ENCODE assay signal across 15 cellular contexts in the genomic region with DNA sequence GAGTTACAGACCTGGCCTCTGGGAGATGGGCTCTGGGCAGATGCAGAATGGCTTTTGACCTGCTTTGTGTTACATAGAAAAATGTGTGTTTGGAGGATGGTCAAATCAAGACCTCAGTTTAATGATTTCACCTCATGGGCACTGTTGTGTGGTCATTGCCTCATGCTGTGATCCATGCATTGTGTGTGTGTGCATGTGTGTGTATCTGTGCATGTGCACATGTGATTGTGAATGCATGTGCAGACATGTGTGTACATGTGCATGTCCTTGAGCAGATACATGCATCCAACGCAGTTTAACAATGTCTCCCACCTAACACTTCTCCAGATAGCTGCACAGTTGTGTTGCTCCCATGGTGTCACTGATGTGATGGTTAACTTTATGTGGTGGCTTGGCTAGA. TPM values are rescaled to one million over a fixed set of nuclear protein-coding genes. Genes with fewer than 3 reads are reported as not detected.
DNase-seq lines count a peak whose midpoint lies in the region; TF ChIP-seq lines count a peak whose summit lies in the region.
"Had no signal": no experiment of that assay in that cellular context is flagged by ENCODE, and none has a peak within 500 bp of the region (broad histone marks: within the 10 kb centered on the region; RNA-seq: fewer than 3 reads in every experiment).

No MANE protein-coding gene starts in this region.

- peaks cover 21% of the 10 kb centered on the region for H3K4me1 Mint-ChIP-seq in MCF 10A (ENCODE audit: insufficient read depth, unreplicated experiment)

- H3K36me3 Mint-ChIP-seq in MCF 10A (ENCODE audit: insufficient read depth, unreplicated experiment), result no peaks in the 10 kb centered on the region

- H3K27me3 Mint-ChIP-seq in MCF 10A (ENCODE audit: insufficient read depth, unreplicated experiment), result no peaks in the 10 kb centered on the region

- H2AFZ ChIP-seq in mammary epithelial cell (ENCODE audit: low read depth, low read length) (no peak overlapping the region), hepatocyte (no peak overlapping the region)

- no peaks in the 10 kb centered on the region for H3K79me2 ChIP-seq in mammary epithelial cell (ENCODE audit: insufficient read depth, low read length)
- H3K79me2 ChIP-seq in hepatocyte, result no peaks in the 10 kb centered on the region

- BruUV-seq in MCF 10A (replicated peaks; lab: Mats Ljungman, UMichigan) (no TSS peak), mammary epithelial cell (replicated peaks; lab: Mats Ljungman, UMichigan) (no TSS peak)

- no peaks in the 10 kb centered on the region for H3K9me2 ChIP-seq in hepatocyte (replicated peaks; ENCODE audit: insufficient read depth)

- TF ChIP-seq CTCF in MCF 10A (IDR thresholded peaks at IDR 0.05; ENCODE audit: unreplicated experiment), result no peak
- TF ChIP-seq CTCF in mammary epithelial cell (conservative IDR thresholded peaks at IDR 0.05 in 1 of 2, IDR thresholded peaks at IDR 0.05 in 1 of 2; ENCODE audit: extremely low read depth in 1 of 2, insufficient read depth in 1 of 2, low read depth in 1 of 2, low read length in 2 of 2), result no peak
- no peak for TF ChIP-seq CTCF in hepatocyte (IDR thresholded peaks at IDR 0.05; ENCODE audit: poor library complexity)
- TF ChIP-seq CTCF in GM13976 (IDR thresholded peaks at IDR 0.05; ENCODE audit: borderline replicate concordance, control extremely low read depth, extremely low read depth, insufficient read depth, missing control alignments), result no peak

- CTCF ChIA-PET in MCF 10A (lab: Yijun Ruan, JAX), result interaction anchor here (1.1 to 1.2 kb wide), 2 partner anchors 19 to 41 kb away, joined by 5 read pairs; a partner anchor contains a TSS
- CTCF ChIA-PET in mammary epithelial cell (lab: Charles Lee; ENCODE audit: low non-redundant PET), result no interaction called here

- no peak for DNase-seq in MCF 10A (ENCODE audit: unreplicated experiment)
- no peak for DNase-seq in mammary epithelial cell
- no peak for DNase-seq in adipocyte (ENCODE audit: low read depth)
- no peak for DNase-seq in hepatocyte (ENCODE audit: low spot score)
- no peak for DNase-seq in GM13976 (ENCODE audit: low spot score)
- no peak for DNase-seq in germinal center (ENCODE audit: low spot score)
- DNase-seq in midbrain (lab: John Stamatoyannopoulos, UW), result no peak
- DNase-seq: 8988T, Caco-2, DMS53, H9, NCI-H1436, NCI-H2081, NCI-H524 had no signal

- no peak overlapping the region for H3K4me2 ChIP-seq in mammary epithelial cell (ENCODE audit: insufficient read depth, low read depth, low read length)
- peak overlapping the region; percentile 9 for H3K4me2 ChIP-seq in hepatocyte

- intact Hi-C loops in MCF 10A (cut with micrococcal nuclease) (no loop called here), mammary epithelial cell (cut with micrococcal nuclease) (no loop called here)

- dilution Hi-C loops in mammary epithelial cell (cut with HindIII; ENCODE audit: low sequenced_read_pairs), result no loop called here

- peak overlapping the region; percentile 46 for H3K27ac Mint-ChIP-seq in MCF 10A (ENCODE audit: low read depth, unreplicated experiment)
- H3K27ac Mint-ChIP-seq: H9 had no signal

- no peak overlapping the region for H3K4me3 ChIP-seq in mammary epithelial cell (replicated peaks in 1 of 3; ENCODE audit: insufficient read depth in 1 of 3, low read depth in 2 of 3, low read length in 3 of 3)
- H3K4me3 ChIP-seq in adipocyte (ENCODE audit: low read length), result peak overlapping the region; percentile 60
- no peak overlapping the region for H3K4me3 ChIP-seq in hepatocyte
- peak overlapping the region in 1 of 2 donors; percentile 22 for H3K4me3 ChIP-seq in stomach smooth muscle (ENCODE audit: low read length in 2 of 2)

- H3K27ac ChIP-seq in mammary epithelial cell (ENCODE audit: insufficient read depth, low read depth, low read length) (no peak overlapping the region), hepatocyte (peak overlapping the region; percentile 55), stomach smooth muscle (ENCODE audit: low read length) (peak overlapping the region; percentile 31)

- H3K9me3 Mint-ChIP-seq in MCF 10A (ENCODE audit: unreplicated experiment), result no peaks in the 10 kb centered on the region
- H3K9me3 Mint-ChIP-seq: H9 had no signal

- peaks cover 27% of the 10 kb centered on the region for H3K4me1 ChIP-seq in mammary epithelial cell (ENCODE audit: insufficient read depth, low read length)
- H3K4me1 ChIP-seq in adipocyte (ENCODE audit: control insufficient read depth, insufficient read depth, low read length), result peaks cover 35% of the 10 kb centered on the region
- H3K4me1 ChIP-seq in hepatocyte (ENCODE audit: insufficient read depth), result peaks cover 23% of the 10 kb centered on the region
- peaks cover 47% of the 10 kb centered on the region for H3K4me1 ChIP-seq in stomach smooth muscle (ENCODE audit: control insufficient read depth, insufficient read depth, low read length)

- H3K27me3 ChIP-seq in mammary epithelial cell (ENCODE audit: insufficient read depth, low read length) (no peaks in the 10 kb centered on the region), adipocyte (replicated peaks; ENCODE audit: control insufficient read depth, insufficient read depth, low read length) (peaks cover under 1% of the 10 kb centered on the region), hepatocyte (no peaks in the 10 kb centered on the region), stomach smooth muscle (ENCODE audit: control insufficient read depth in 1 of 2, insufficient read depth in 2 of 2, low read length in 2 of 2) (no peaks in the 10 kb centered on the region)

- H4K20me1 ChIP-seq in mammary epithelial cell (ENCODE audit: insufficient read depth, low read length) (no peaks in the 10 kb centered on the region), hepatocyte (ENCODE audit: insufficient read depth, poor library complexity, severe bottlenecking) (no peaks in the 10 kb centered on the region)

- WGBS in mammary epithelial cell (ENCODE audit: low coverage, missing lambda C conversion rate), result 100% methylated on average over 1 of the region's 1 CpG
- WGBS in hepatocyte (ENCODE audit: low lambda C conversion rate, missing lambda C conversion rate), result 94% methylated on average over 1 of the region's 1 CpG

- H3K4me3 Mint-ChIP-seq in MCF 10A (ENCODE audit: unreplicated experiment), result peak overlapping the region; percentile 30
- H3K4me3 Mint-ChIP-seq: H9 had no signal

- POLR2A ChIA-PET in MCF 10A (lab: Yijun Ruan, JAX), result interaction anchor here (1.0 to 1.4 kb wide), 4 partner anchors 16 to 160 kb away, joined by 3 to 5 read pairs (median 3); no protein-coding TSS in a partner anchor

- H3K9ac ChIP-seq in mammary epithelial cell (ENCODE audit: insufficient read depth, low read length), result no peak overlapping the region
- peak overlapping the region; percentile 36 for H3K9ac ChIP-seq in adipocyte (ENCODE audit: low read length)
- H3K9ac ChIP-seq in stomach smooth muscle (ENCODE audit: low read length in 2 of 2), result no peak overlapping the region

- no peaks in the 10 kb centered on the region for H3K36me3 ChIP-seq in mammary epithelial cell (ENCODE audit: insufficient read depth, low read length)
- H3K36me3 ChIP-seq in adipocyte (ENCODE audit: control insufficient read depth, insufficient read depth, low read length, severe bottlenecking), result no peaks in the 10 kb centered on the region
- no peaks in the 10 kb centered on the region for H3K36me3 ChIP-seq in hepatocyte (replicated peaks; ENCODE audit: insufficient read depth, low read depth)
- H3K36me3 ChIP-seq in stomach smooth muscle (ENCODE audit: control insufficient read depth in 2 of 2, insufficient read depth in 2 of 2, low read length in 2 of 2), result no peaks in the 10 kb centered on the region

- no peaks in the 10 kb centered on the region for H3K9me3 ChIP-seq in mammary epithelial cell (replicated peaks; ENCODE audit: insufficient read depth, low read length)
- no peaks in the 10 kb centered on the region for H3K9me3 ChIP-seq in adipocyte (ENCODE audit: control insufficient read depth, low read length)
- H3K9me3 ChIP-seq in hepatocyte (ENCODE audit: low read depth), result no peaks in the 10 kb centered on the region
- no peaks in the 10 kb centered on the region for H3K9me3 ChIP-seq in stomach smooth muscle (ENCODE audit: control insufficient read depth in 2 of 2, low read length in 2 of 2)
- H3K9me3 ChIP-seq: Caco-2 had no signal

- in situ Hi-C loops in mammary epithelial cell (cut with MboI; ENCODE audit: low sequenced_read_pairs in 2 of 2), result no loop called here
- in situ Hi-C loops in GM13976 (cut with MboI; ENCODE audit: low sequenced_read_pairs, unreplicated experiment), result no loop called here

RNA-seq across cellular contexts. Expression of a gene that starts 40.1 kb away (rescaled TPM):
- total RNA-seq in MCF 10A (2022), result 2.7 and 2.8 TPM in 2 replicates
- total RNA-seq in mammary epithelial cell, result 1 to 10 TPM; 2.5 to 6.0 TPM
- polyA plus RNA-seq in mammary epithelial cell, result 7.6 TPM
- 10.3 TPM for polyA minus RNA-seq in mammary epithelial cell
- total RNA-seq in hepatocyte, result 46.1 and 48.6 TPM in 2 replicates
- polyA plus RNA-seq in hepatocyte, result 13.2 and 21.4 TPM in 2 replicates
